Comparison of ENCODE assay signal across 27 cellular contexts in genomic region chr18:8726281-8726680, GRCh38. TPM values are rescaled to one million over a fixed set of nuclear protein-coding genes. Genes with fewer than 3 reads are reported as not detected.
"Had no signal": no experiment of that assay in that cellular context is flagged by ENCODE, and none has a peak within 500 bp of the region (broad histone marks: within the 10 kb centered on the region; RNA-seq: fewer than 3 reads in every experiment).

No MANE protein-coding gene starts in this region.

- DNase-seq: cortex of kidney; effector memory CD8-positive, alpha-beta T cell; erythroblast; esophagus squamous epithelium; foreskin melanocyte; hypothalamus; immature natural killer cell; islet precursor cell; kidney glomerular epithelial cell; left colon; left ventricle myocardium inferior; lower lobe of right lung; mucosa of descending colon; naive B cell; posterior cingulate gyrus; psoas muscle; right cardiac atrium; sigmoid colon; stimulated activated CD4-positive, alpha-beta T cell treated with anti-CD3 and anti-CD28 coated beads, Interleukin-2, amount 100 ng/mL, for 24 hours; stimulated activated CD4-positive, alpha-beta T cell treated with anti-CD3 and anti-CD28 coated beads, Interleukin-4, amount 100 ng/mL, for 24 hours; stimulated activated naive CD8-positive, alpha-beta T cell treated with anti-CD3 and anti-CD28 coated beads, Interleukin-15, Interleukin-2, amounts not matched to agents 100 U/mL and 50 U/mL, for 24 hours; substantia nigra; testis; tibial artery had no signal

- H3K27me3 ChIP-seq: esophagus squamous epithelium, neural progenitor cell, sigmoid colon, testis, tibial artery had no signal

- H3K9ac ChIP-seq: neural progenitor cell had no signal

- H3K9me3 ChIP-seq: esophagus squamous epithelium, lower lobe of right lung, mucosa of descending colon, psoas muscle, sigmoid colon, testis, tibial artery had no signal

- H3K4me2 ChIP-seq: neural progenitor cell had no signal

- ATAC-seq: effector memory CD8-positive, alpha-beta T cell; left colon; lower lobe of right lung; mucosa of descending colon; natural killer cell treated with Interleukin-12 subunit alpha and Interleukin-12 subunit beta and Interleukin-15 and Interleukin-18, amount 100 ng/mL, for 72 hours; psoas muscle; right cardiac atrium; stimulated activated effector memory CD8-positive, alpha-beta T cell treated with anti-CD3 and anti-CD28 coated beads, Interleukin-12 subunit alpha, Interleukin-12 subunit beta, amount 100 ng/mL, for 72 hours; stimulated activated naive CD8-positive, alpha-beta T cell treated with anti-CD3 and anti-CD28 coated beads, Interleukin-15, Interleukin-2, amounts not matched to agents 100 U/mL and 50 U/mL, for 24 hours had no signal

- H3K4me3 ChIP-seq: esophagus squamous epithelium, left ventricle myocardium inferior, lower lobe of right lung, mucosa of descending colon, neural progenitor cell, psoas muscle, sigmoid colon, testis, tibial artery had no signal

- H3K27ac ChIP-seq: esophagus squamous epithelium, left ventricle myocardium inferior, lower lobe of right lung, neural progenitor cell, psoas muscle, sigmoid colon, testis, tibial artery had no signal

- H2AFZ ChIP-seq: neural progenitor cell had no signal

- H3K36me3 ChIP-seq: left ventricle myocardium inferior, lower lobe of right lung, tibial artery had no signal

- H3K4me1 ChIP-seq: psoas muscle had no signal

RNA-seq across cellular contexts. Expression of gene MTCL1, which starts 20.9 kb away (rescaled TPM):
- polyA plus RNA-seq: immature natural killer cell had no signal
